25 cellular contexts compared by ENCODE assay signal in genomic region chr2:26691140-26691539, GRCh38. TPM values are rescaled to one million over a fixed set of nuclear protein-coding genes. Genes with fewer than 3 reads are reported as not detected.
DNase-seq lines count a peak whose midpoint lies in the region; ATAC-seq, FAIRE-seq and TF ChIP-seq lines count a peak whose summit lies in the region.
"Had no signal": no experiment of that assay in that cellular context is flagged by ENCODE, and none has a peak within 500 bp of the region (broad histone marks: within the 10 kb centered on the region; RNA-seq: fewer than 3 reads in every experiment).

No MANE protein-coding gene starts in this region.

- no peak overlapping the region for H3K18ac ChIP-seq in H1 (ENCODE audit: extremely low read depth, low read length)

- TF ChIP-seq POLR2A in H1 (IDR thresholded peaks at IDR 0.05; ENCODE audit: control extremely low read depth in 1 of 2, low read depth in 2 of 2, low read length in 2 of 2): no peak
- no peak for TF ChIP-seq POLR2A in stomach (IDR thresholded peaks at IDR 0.05)

- intact Hi-C loops in stomach (cut with DNase I; ENCODE audit: low total_unique reads): no loop called here

- no peak overlapping the region for H2BK15ac ChIP-seq in H1 (ENCODE audit: low read length)

- CTCF ChIA-PET in H1 (lab: Charles Lee; ENCODE audit: partially characterized antibody): interaction anchor here (0.9 to 2.5 kb wide), 6 partner anchors 17 to 85 kb away, joined by 3 to 9 read pairs (median 4); no protein-coding TSS in a partner anchor

- peaks cover 24 to 42% (median 41%) of the 10 kb centered on the region in 4 experiments for H3K27me3 ChIP-seq in H1 (replicated peaks in 1 of 4; ENCODE audit: control insufficient read depth in 3 of 4, extremely low read depth in 1 of 4, insufficient read depth in 3 of 4, low read length in 3 of 4)
- peaks cover 37% of the 10 kb centered on the region for H3K27me3 ChIP-seq in hepatocyte
- peaks cover 0 to 88% (median 44%) of the 10 kb centered on the region in 3 donors for H3K27me3 ChIP-seq in stomach

- H4K8ac ChIP-seq in H1 (ENCODE audit: extremely low read depth, insufficient read depth, low read length): no peak overlapping the region

- no peak overlapping the region for H2AFZ ChIP-seq in H1 (ENCODE audit: low read length)
- H2AFZ ChIP-seq in hepatocyte: no peak overlapping the region
- H2AFZ ChIP-seq: PC-9 had no signal

- no peak overlapping the region for H4K5ac ChIP-seq in H1 (ENCODE audit: insufficient read length, low read depth, low read length)

- no peak for TF ChIP-seq EP300 in H1 (IDR thresholded peaks at IDR 0.05; ENCODE audit: borderline replicate concordance in 1 of 2, low read depth in 2 of 2, low read length in 2 of 2)
- TF ChIP-seq EP300 in stomach (IDR thresholded peaks at IDR 0.05): no peak

- no peak overlapping the region for H2BK20ac ChIP-seq in H1 (ENCODE audit: low read length)

- H3K14ac ChIP-seq in H1 (ENCODE audit: insufficient read length): no peak overlapping the region

- no peak for FAIRE-seq in H1 (lab: Jason Lieb, UNC)
- FAIRE-seq: GM12878 had no signal

- peaks cover 13% of the 10 kb centered on the region; the same call in 1 of the 2 replicates for H3K23me2 ChIP-seq in H1 (ENCODE audit: low read depth, low read length)

- H3K27ac ChIP-seq in H1 (ENCODE audit: low read depth, low read length): no peak overlapping the region
- H3K27ac ChIP-seq in hepatocyte: peak overlapping the region; percentile 93
- H3K27ac ChIP-seq in stomach: peak overlapping the region in 3 of 5 donors; percentile 54 to 80 (median 70)
- H3K27ac ChIP-seq: PC-9, psoas muscle had no signal

- H2AK5ac ChIP-seq in H1 (ENCODE audit: low read depth, low read length): no peak overlapping the region

- no peak overlapping the region for H3K9ac ChIP-seq in H1 (replicated peaks in 1 of 4; ENCODE audit: extremely low read depth in 1 of 4, low read depth in 3 of 4, low read length in 3 of 4)

- H3K4me1 ChIP-seq in H1 (replicated peaks in 1 of 4; ENCODE audit: control insufficient read depth in 3 of 4, insufficient read depth in 4 of 4, low read length in 3 of 4): peaks cover 0 to 16% (median 11%) of the 10 kb centered on the region in 4 experiments; a peak in 6 of 7 replicates
- peaks cover 35% of the 10 kb centered on the region for H3K4me1 ChIP-seq in hepatocyte (ENCODE audit: insufficient read depth)
- peaks cover 20 to 34% (median 28%) of the 10 kb centered on the region in 4 donors for H3K4me1 ChIP-seq in stomach
- H3K4me1 ChIP-seq: psoas muscle had no signal

- POLR2A ChIA-PET in H1 (lab: Charles Lee; ENCODE audit: partially characterized antibody): no interaction called here

- H3K79me2 ChIP-seq in H1 (ENCODE audit: control insufficient read depth in 1 of 2, insufficient read depth in 2 of 2, low read length in 2 of 2) (no peaks in the 10 kb centered on the region), hepatocyte (no peaks in the 10 kb centered on the region)

- H2BK120ac ChIP-seq in H1 (replicated peaks; ENCODE audit: low read depth, low read length): no peak overlapping the region

- no peaks in the 10 kb centered on the region for H3K79me1 ChIP-seq in H1 (ENCODE audit: low read depth, low read length)

- H3K56ac ChIP-seq in H1 (replicated peaks; ENCODE audit: insufficient read length, low read depth, low read length): no peak overlapping the region

- no peak overlapping the region for H2BK12ac ChIP-seq in H1 (ENCODE audit: low read depth, low read length)

- H3K9me3 ChIP-seq in H1 (ENCODE audit: insufficient read depth in 2 of 2, low read depth in 1 of 2, low read length in 1 of 2) (no peaks in the 10 kb centered on the region), hepatocyte (ENCODE audit: low read depth) (no peaks in the 10 kb centered on the region), stomach (no peaks in the 10 kb centered on the region)
- H3K9me3 ChIP-seq: psoas muscle had no signal

- no peaks in the 10 kb centered on the region for H3K9me2 ChIP-seq in hepatocyte (replicated peaks; ENCODE audit: insufficient read depth)

- TF ChIP-seq RAD21 in H1 (IDR thresholded peaks at IDR 0.05 in 1 of 2, conservative IDR thresholded peaks at IDR 0.05 in 1 of 2; ENCODE audit: low read depth in 2 of 2, low read length in 2 of 2): no peak

- 72% methylated on average over 3 of the region's 3 CpGs; no CpG with 5 or more reads in 1 of the 2 experiments for WGBS in H1 (ENCODE audit: extremely low coverage in 1 of 2, insufficient coverage in 1 of 2, insufficient read length in 1 of 2, insufficient replicate concordance in 2 of 2, low coverage in 1 of 2, low lambda C conversion rate in 2 of 2, missing lambda C conversion rate in 1 of 2), 2 experiments
- WGBS in hepatocyte (ENCODE audit: low lambda C conversion rate, missing lambda C conversion rate): 57% methylated on average over 3 of the region's 3 CpGs
- 50 to 65% (median 57%) methylated on average over 2 to 3 of the region's 3 CpGs for WGBS in stomach, 5 donors

- H3K4me3 ChIP-seq in H1 (ENCODE audit: extremely low read depth in 1 of 4, insufficient read depth in 2 of 4, low read depth in 3 of 4, low read length in 4 of 4): no peak overlapping the region
- H3K4me3 ChIP-seq in hepatocyte: no peak overlapping the region
- no peak overlapping the region for H3K4me3 ChIP-seq in stomach
- H3K4me3 ChIP-seq: GM12878, PC-9, psoas muscle had no signal

- H3K4ac ChIP-seq in H1 (replicated peaks; ENCODE audit: insufficient read length, low read depth, low read length): no peak overlapping the region

- no peak overlapping the region for H4K91ac ChIP-seq in H1 (replicated peaks; ENCODE audit: insufficient read length, low read length)

- H4K20me1 ChIP-seq in H1 (replicated peaks in 1 of 2; ENCODE audit: control insufficient read depth in 1 of 2, insufficient read depth in 2 of 2, low read length in 2 of 2) (peaks cover 0 to 9% of the 10 kb centered on the region in 2 experiments), hepatocyte (ENCODE audit: insufficient read depth, poor library complexity, severe bottlenecking) (no peaks in the 10 kb centered on the region)

- DNase-seq in EH (ENCODE audit: low read depth) (peak; percentile 29), H1 (ENCODE audit: low read depth in 1 of 2, low spot score in 2 of 2) (no peak), hepatocyte (ENCODE audit: low spot score) (no peak), stomach (no peak), NCI-H2227 (lab: John Stamatoyannopoulos, UW; ENCODE audit: unreplicated experiment) (no peak)
- DNase-seq in activated CD8-positive, alpha-beta memory T cell treated with anti-CD3 and anti-CD28 coated beads, Interleukin-2, amount 50 U/mL, for 4 hours: no peak
- DNase-seq in activated CD4-positive, alpha-beta T cell treated with anti-CD3 and anti-CD28 coated beads for 48 hours: no peak
- DNase-seq: activated CD4-positive, alpha-beta memory T cell treated with anti-CD3 and anti-CD28 coated beads for 36 hours; activated naive CD4-positive, alpha-beta T cell treated with anti-CD3 and anti-CD28 coated beads for 36 hours; activated T-cell treated with anti-CD3 and anti-CD28 coated beads, Interleukin-2, amount 50 U/mL, for 4 hours; CD4-positive, alpha-beta T cell; cerebellar nuclear complex; DMS153; effector CD4-positive, alpha-beta T cell; MM.1S; NCI-H226; PC-9; stimulated activated CD4-positive, alpha-beta T cell treated with anti-CD3 and anti-CD28 coated beads, Interleukin-12 subunit alpha, Interleukin-12 subunit beta, amount 100 ng/mL, for 4 hours had no signal

- H3K4me2 ChIP-seq in H1 (ENCODE audit: insufficient read depth in 1 of 2, low read depth in 2 of 2, low read length in 2 of 2) (no peak overlapping the region; a peak in 1 of 4 replicates), hepatocyte (no peak overlapping the region)
- H3K4me2 ChIP-seq: PC-9 had no signal

- 0 out of 2 replicates have a peak overlapping the region, but pooled peaks have one; percentile 2 for H2BK5ac ChIP-seq in H1 (ENCODE audit: low read depth, low read length)

- no peak for ATAC-seq in GM21737 (IDR thresholded peaks at IDR 0.05; ENCODE audit: unreplicated experiment)
- ATAC-seq: activated T-cell treated with anti-CD3 and anti-CD28 coated beads, Interleukin-2, amount 50 U/mL, for 4 hours; esophagus mucosa; GM12878; psoas muscle had no signal

- no peak overlapping the region for H3K23ac ChIP-seq in H1 (ENCODE audit: insufficient read length)

- TF ChIP-seq CTCF in H1 (IDR thresholded peaks at IDR 0.05; ENCODE audit: control extremely low read depth in 1 of 3, insufficient read depth in 1 of 3, low read depth in 1 of 3, low read length in 3 of 3) (no peak), hepatocyte (IDR thresholded peaks at IDR 0.05; ENCODE audit: poor library complexity) (no peak), stomach (IDR thresholded peaks at IDR 0.05) (no peak)

- no peaks in the 10 kb centered on the region for H3K36me3 ChIP-seq in H1 (ENCODE audit: control insufficient read depth in 2 of 4, insufficient read depth in 4 of 4, low read length in 3 of 4)
- no peaks in the 10 kb centered on the region for H3K36me3 ChIP-seq in hepatocyte (replicated peaks; ENCODE audit: insufficient read depth, low read depth)
- H3K36me3 ChIP-seq in stomach: no peaks in the 10 kb centered on the region

RNA-seq across cellular contexts. Expression of gene KCNK3, which starts 1.4 kb away (rescaled TPM):
- total RNA-seq in H1 (2021; fragmentation: NEBNext Ultra II Directional; extraction: Animal tissue kit (Norgen Biotek cat#: 25700)): 0.11 and 0.30 TPM in 2 replicates
- polyA plus RNA-seq in H1 (2011; rRNA removed) (0.29 and 0.33 TPM in 2 replicates), hepatocyte (8.2 and 9.0 TPM in 2 replicates), stomach (1 to 10 TPM in 2 of 3 donors, under 1 TPM in 1; 0.62 to 2.8 (median 1.8) TPM)
- polyA plus RNA-seq in H1 (2011; cell fraction: cytosol; rRNA removed): 0.08 TPM
- 0.11 TPM for polyA plus RNA-seq in H1 (2011; cell fraction: nucleus; rRNA removed)
- 0.05 to 0.24 TPM (median 0.14 TPM) in 4 replicates for polyA plus RNA-seq in H1 (2012, experiment 1 of 2)
- 0.09 TPM for polyA plus RNA-seq in H1 (2012, experiment 2 of 2)
- 0.06 TPM for polyA plus RNA-seq in H1 (2013, experiment 1 of 2)
- polyA plus RNA-seq in H1 (2013, experiment 2 of 2): 0.04 TPM
- 0.06 and 0.15 TPM in 2 replicates for polyA minus RNA-seq in H1 (2011; rRNA and poly(A)+ RNA removed)
- polyA minus RNA-seq in H1 (2011; cell fraction: cytosol; rRNA and poly(A)+ RNA removed): not detected
- not detected for polyA minus RNA-seq in H1 (2011; cell fraction: nucleus; rRNA and poly(A)+ RNA removed)
- total RNA-seq in hepatocyte (9.4 and 10.5 TPM in 2 replicates), stomach (10 to 100 TPM in 1 of 5 donors, 1 to 10 TPM in 3, under 1 TPM in 1; 0.87 to 22.8 (median 2.0) TPM)
- total RNA-seq: activated CD4-positive, alpha-beta memory T cell treated with anti-CD3 and anti-CD28 coated beads for 36 hours; activated naive CD4-positive, alpha-beta T cell treated with anti-CD3 and anti-CD28 coated beads for 36 hours; CD4-positive, alpha-beta T cell; PC-9; SK-MEL-5 had no signal
- polyA plus RNA-seq: GM12878 had no signal

RNA-seq across cellular contexts. Expression of gene CIB4, which starts 50.0 kb away (rescaled TPM):
- not detected in 2 replicates for total RNA-seq in H1 (2021; fragmentation: NEBNext Ultra II Directional; extraction: Animal tissue kit (Norgen Biotek cat#: 25700))
- polyA plus RNA-seq in H1 (2011; rRNA removed): not detected in 2 replicates
- not detected for polyA plus RNA-seq in H1 (2011; cell fraction: cytosol; rRNA removed)
- polyA plus RNA-seq in H1 (2011; cell fraction: nucleus; rRNA removed): not detected
- not detected in 4 replicates for polyA plus RNA-seq in H1 (2012, experiment 1 of 2)
- not detected for polyA plus RNA-seq in H1 (2012, experiment 2 of 2)
- polyA plus RNA-seq in H1 (2013, experiment 1 of 2): not detected
- not detected for polyA plus RNA-seq in H1 (2013, experiment 2 of 2)
- not detected in 2 replicates for polyA minus RNA-seq in H1 (2011; rRNA and poly(A)+ RNA removed)
- polyA minus RNA-seq in H1 (2011; cell fraction: cytosol; rRNA and poly(A)+ RNA removed): not detected
- not detected for polyA minus RNA-seq in H1 (2011; cell fraction: nucleus; rRNA and poly(A)+ RNA removed)
- total RNA-seq in hepatocyte: not detected in 2 replicates
- 0.29 TPM in 1 of 2 replicates, not detected in the other for polyA plus RNA-seq in hepatocyte
- 1 to 10 TPM in 1 of 5 donors, not detected in 4; 1.8 TPM for total RNA-seq in stomach
- polyA plus RNA-seq in stomach: 1 to 10 TPM in 1 of 3 donors, not detected in 2; 1.8 TPM
- total RNA-seq: activated CD4-positive, alpha-beta memory T cell treated with anti-CD3 and anti-CD28 coated beads for 36 hours; activated naive CD4-positive, alpha-beta T cell treated with anti-CD3 and anti-CD28 coated beads for 36 hours; activated T-cell treated with anti-CD3 and anti-CD28 coated beads, Interleukin-2, amount 50 U/mL, for 4 hours; CD4-positive, alpha-beta T cell; esophagus mucosa; GM12878; neural crest cell; PC-9; psoas muscle; SK-MEL-5 had no signal
- polyA plus RNA-seq: AG04450, GM12878, psoas muscle had no signal
